ENCODE assay signal across 1 cellular context in the genomic region with DNA sequence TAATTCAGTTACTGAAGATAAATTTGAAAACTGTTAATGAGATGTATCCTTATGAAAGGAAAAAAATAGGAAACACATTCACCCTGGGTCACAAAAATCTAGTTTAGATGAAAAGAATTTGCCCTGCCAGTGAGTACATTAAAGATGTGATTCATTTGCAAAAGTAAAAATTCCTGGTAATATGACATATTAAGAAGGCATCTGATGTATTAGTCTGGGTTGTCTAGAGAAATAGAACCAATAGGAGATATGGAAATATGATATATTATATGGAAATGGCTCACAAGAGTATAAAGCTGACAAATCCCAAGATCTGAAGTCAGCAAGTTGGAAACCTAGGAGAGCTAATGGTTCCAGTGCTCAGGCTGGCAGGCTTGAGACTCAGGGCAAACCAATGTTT.
TF ChIP-seq lines count a peak whose summit lies in the region.

No MANE protein-coding gene starts in this region.

TF ChIP-seq in WTC11, 78 proteins besides CTCF, POLR2A, EP300 and RAD21 (continued from another document):
- TF ChIP-seq, protein P1, sequence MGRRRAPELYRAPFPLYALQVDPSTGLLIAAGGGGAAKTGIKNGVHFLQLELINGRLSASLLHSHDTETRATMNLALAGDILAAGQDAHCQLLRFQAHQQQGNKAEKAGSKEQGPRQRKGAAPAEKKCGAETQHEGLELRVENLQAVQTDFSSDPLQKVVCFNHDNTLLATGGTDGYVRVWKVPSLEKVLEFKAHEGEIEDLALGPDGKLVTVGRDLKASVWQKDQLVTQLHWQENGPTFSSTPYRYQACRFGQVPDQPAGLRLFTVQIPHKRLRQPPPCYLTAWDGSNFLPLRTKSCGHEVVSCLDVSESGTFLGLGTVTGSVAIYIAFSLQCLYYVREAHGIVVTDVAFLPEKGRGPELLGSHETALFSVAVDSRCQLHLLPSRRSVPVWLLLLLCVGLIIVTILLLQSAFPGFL (CRISPR knock-in tag; IDR thresholded peaks at IDR 0.05; ENCODE audit: borderline replicate concordance): no peak
- TF ChIP-seq CBFB (CRISPR knock-in tag; IDR thresholded peaks at IDR 0.05; ENCODE audit: low read depth): no peak
- no peak for TF ChIP-seq RORB (CRISPR knock-in tag; IDR thresholded peaks at IDR 0.05)
- TF ChIP-seq NFATC4 (CRISPR knock-in tag; IDR thresholded peaks at IDR 0.05): no peak
- TF ChIP-seq RELA (CRISPR knock-in tag; IDR thresholded peaks at IDR 0.05; ENCODE audit: borderline replicate concordance): no peak
- TF ChIP-seq ZNF396 (CRISPR knock-in tag; IDR thresholded peaks at IDR 0.05; ENCODE audit: borderline replicate concordance): no peak
- no peak for TF ChIP-seq ZMAT4 (CRISPR knock-in tag; IDR thresholded peaks at IDR 0.05)
- no peak for TF ChIP-seq PRRX2 (CRISPR knock-in tag; IDR thresholded peaks at IDR 0.05)
- no peak for TF ChIP-seq ATF2 (CRISPR knock-in tag; IDR thresholded peaks at IDR 0.05; ENCODE audit: borderline replicate concordance, low read depth)
- no peak for TF ChIP-seq GTF2I (CRISPR knock-in tag; conservative IDR thresholded peaks at IDR 0.05)
- no peak for TF ChIP-seq FOXJ3 (CRISPR knock-in tag; IDR thresholded peaks at IDR 0.05; ENCODE audit: borderline replicate concordance)
